Comparison of ENCODE assay signal across 11 cellular contexts in the genomic region with DNA sequence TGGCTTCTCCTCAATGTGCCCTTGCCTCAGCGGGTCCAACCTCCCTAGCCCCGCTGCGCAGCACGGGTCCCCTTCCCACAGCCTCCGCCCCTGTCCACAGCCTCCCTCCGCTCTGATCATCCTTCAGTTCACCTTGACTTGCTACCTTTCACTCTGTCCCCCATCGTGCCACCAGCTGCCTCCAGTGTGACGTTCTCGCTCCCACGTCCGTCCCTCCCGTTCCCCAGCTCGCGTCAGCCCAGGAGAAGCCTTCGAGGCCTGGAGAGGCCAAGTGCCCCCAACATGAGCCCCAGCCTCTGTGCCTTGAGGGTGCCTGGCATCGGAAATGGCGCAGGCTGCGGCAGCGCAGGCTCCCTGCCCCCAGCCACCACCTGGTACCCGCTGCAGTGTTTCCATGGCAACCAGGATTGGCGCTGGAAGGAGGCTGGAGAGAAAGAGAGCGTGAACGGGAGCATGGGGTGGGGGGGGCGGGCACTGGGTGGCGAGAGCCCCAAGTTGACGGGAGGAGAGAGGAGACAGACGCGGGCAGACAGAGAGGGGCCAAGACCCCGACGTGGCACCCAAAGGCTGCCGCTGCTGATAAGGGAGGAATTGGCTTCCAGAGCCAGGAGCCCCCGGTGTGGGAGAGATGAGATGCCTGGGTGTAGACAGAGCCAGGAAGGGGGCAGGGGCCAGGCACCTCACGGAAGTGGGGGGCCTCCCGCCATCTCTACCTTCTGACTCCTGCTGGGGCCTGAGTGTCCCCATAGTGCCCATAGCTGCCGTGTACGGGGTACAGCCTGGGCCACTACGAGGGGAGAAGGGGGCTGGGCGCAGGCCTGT. TPM values are rescaled to one million over a fixed set of nuclear protein-coding genes. Genes with fewer than 3 reads are reported as not detected.
DNase-seq lines count a peak whose midpoint lies in the region.
"Had no signal": no experiment of that assay in that cellular context is flagged by ENCODE, and none has a peak within 500 bp of the region (broad histone marks: within the 10 kb centered on the region; RNA-seq: fewer than 3 reads in every experiment).

No MANE protein-coding gene starts in this region.

- H3K36me3 ChIP-seq in KOPT-K1 (ENCODE audit: insufficient read depth, low read length), result no peaks in the 10 kb centered on the region

- peak overlapping the region; percentile 61 for H3K27ac ChIP-seq in KOPT-K1 (ENCODE audit: low read depth, low read length, poor library complexity, severe bottlenecking)

- no peaks in the 10 kb centered on the region for H3K9me3 ChIP-seq in KOPT-K1 (ENCODE audit: insufficient read depth, low read length, poor library complexity, severe bottlenecking)

- DNase-seq in C1 segment of cervical spinal cord (lab: John Stamatoyannopoulos, UW) (peak in 12 of 14 donors; percentile 28 to 92 (median 62)), SK-N-DZ (ENCODE audit: low spot score) (peak; percentile 66), midbrain (lab: John Stamatoyannopoulos, UW) (peak; percentile 80), NOMO-1 treated with DMSO at 0.1 percent for 48 hours (lab: John Stamatoyannopoulos, UW; ENCODE audit: unreplicated experiment) (no peak)
- DNase-seq in stimulated activated CD4-positive, alpha-beta T cell treated with anti-CD3 and anti-CD28 coated beads, Interleukin-2, amount 100 ng/mL, for 24 hours, result no peak
- no peak for DNase-seq in central memory CD4-positive, alpha-beta T cell
- no peak for DNase-seq in activated CD4-positive, alpha-beta T cell treated with anti-CD3 and anti-CD28 coated beads, Interleukin-2, amount 50 U/mL, for 4 hours
- DNase-seq: activated CD8-positive, alpha-beta memory T cell treated with anti-CD3 and anti-CD28 coated beads for 24 hours; NCI-H1048; stimulated activated naive CD4-positive, alpha-beta T cell had no signal

RNA-seq across cellular contexts. Expression of gene ASPDH, which starts 0.8 kb away (rescaled TPM):
- 11.3 and 21.1 TPM in 2 replicates for polyA plus RNA-seq in SK-N-DZ (2014; cell fraction: cytosol; rRNA removed)
- polyA plus RNA-seq in SK-N-DZ (2014; cell fraction: nucleus; rRNA removed), result 12.2 and 15.6 TPM in 2 replicates

RNA-seq across cellular contexts. Expression of gene JOSD2, which starts 3.6 kb away (rescaled TPM):
- 7.6 and 9.2 TPM in 2 replicates for polyA plus RNA-seq in SK-N-DZ (2014; cell fraction: cytosol; rRNA removed)
- polyA plus RNA-seq in SK-N-DZ (2014; cell fraction: nucleus; rRNA removed), result 8.9 and 12.0 TPM in 2 replicates

RNA-seq across cellular contexts. Expression of gene GARIN5A, which starts 37.9 kb away (rescaled TPM):
- 0.54 TPM in 1 of 2 replicates, not detected in the other for polyA plus RNA-seq in SK-N-DZ (2014; cell fraction: cytosol; rRNA removed)
- 0.52 and 2.2 TPM in 2 replicates for polyA plus RNA-seq in SK-N-DZ (2014; cell fraction: nucleus; rRNA removed)

RNA-seq across cellular contexts. Expression of gene EMC10, which starts 38.2 kb away (rescaled TPM):
- 114 and 132 TPM in 2 replicates for polyA plus RNA-seq in SK-N-DZ (2014; cell fraction: cytosol; rRNA removed)
- 39.1 and 53.1 TPM in 2 replicates for polyA plus RNA-seq in SK-N-DZ (2014; cell fraction: nucleus; rRNA removed)

RNA-seq across cellular contexts. Expression of gene LRRC4B, which starts 53.7 kb away (rescaled TPM):
- 14.7 and 22.2 TPM in 2 replicates for polyA plus RNA-seq in SK-N-DZ (2014; cell fraction: cytosol; rRNA removed)
- polyA plus RNA-seq in SK-N-DZ (2014; cell fraction: nucleus; rRNA removed), result 10.7 and 12.0 TPM in 2 replicates

Comparison
In these comparisons a context has a peak if more than half of its experiments do, and no peak if none do; other contexts are left out.
1. DNase-seq: peak in C1 segment of cervical spinal cord (12 of 14), SK-N-DZ (single experiment) and midbrain (single experiment); none in NOMO-1 treated with DMSO at 0.1 percent for 48 hours (single experiment), stimulated activated CD4-positive, alpha-beta T cell treated with anti-CD3 and anti-CD28 coated beads, Interleukin-2, amount 100 ng/mL, for 24 hours (0 of 2), central memory CD4-positive, alpha-beta T cell (single experiment) and activated CD4-positive, alpha-beta T cell treated with anti-CD3 and anti-CD28 coated beads, Interleukin-2, amount 50 U/mL, for 4 hours (0 of 2).